ENCODE assay signal across 14 cellular contexts in genomic region chr3:12708584-12709192, GRCh38. TPM values are rescaled to one million over a fixed set of nuclear protein-coding genes. Genes with fewer than 3 reads are reported as not detected.
DNase-seq lines count a peak whose midpoint lies in the region; ATAC-seq and TF ChIP-seq lines count a peak whose summit lies in the region.
"Had no signal": no experiment of that assay in that cellular context is flagged by ENCODE, and none has a peak within 500 bp of the region (broad histone marks: within the 10 kb centered on the region; RNA-seq: fewer than 3 reads in every experiment).

No MANE protein-coding gene starts in this region.

- H3K27ac Mint-ChIP-seq in activated CD8-positive, alpha-beta T cell treated with anti-CD3 and anti-CD28 coated beads for 36 hours = no peak overlapping the region
- H3K27ac Mint-ChIP-seq: memory B cell had no signal

- POLR2A ChIA-PET in PC-3 (lab: Charles Lee; ENCODE audit: unreplicated experiment) = interaction anchor here (0.5 kb wide), 1 partner anchor 46 kb away, joined by 4 read pairs; no protein-coding TSS in a partner anchor
- POLR2A ChIA-PET in activated CD8-positive, alpha-beta T cell treated with anti-CD3 and anti-CD28 coated beads for 36 hours (lab: Charles Lee) = interaction anchor here (0.8 kb wide), 1 partner anchor 133 kb away, joined by 3 read pairs; no protein-coding TSS in a partner anchor

- peaks cover 2% of the 10 kb centered on the region for H3K4me1 Mint-ChIP-seq in activated CD8-positive, alpha-beta T cell treated with anti-CD3 and anti-CD28 coated beads for 36 hours (ENCODE audit: low read depth)
- H3K4me1 Mint-ChIP-seq: memory B cell had no signal

- H3K4me2 ChIP-seq in PC-3 (ENCODE audit: low read length) = no peak overlapping the region

- no peaks in the 10 kb centered on the region for H3K79me2 ChIP-seq in PC-3 (ENCODE audit: low read length)

- H3K27me3 ChIP-seq in PC-3 (ENCODE audit: low read length) (no peaks in the 10 kb centered on the region), left lung (no peaks in the 10 kb centered on the region)

- H3K36me3 Mint-ChIP-seq in activated CD8-positive, alpha-beta T cell treated with anti-CD3 and anti-CD28 coated beads for 36 hours (ENCODE audit: low read depth) = no peaks in the 10 kb centered on the region
- H3K36me3 Mint-ChIP-seq: memory B cell had no signal

- H3K9me3 ChIP-seq in PC-3 (ENCODE audit: low read length) (no peaks in the 10 kb centered on the region), left lung (no peaks in the 10 kb centered on the region)

- intact Hi-C loops in PC-3 (cut with micrococcal nuclease) = loop anchor here (5.0 kb wide), 1 partner anchor 124 kb away; no protein-coding TSS in a partner anchor
- intact Hi-C loops in left lung (cut with DNase I) = no loop called here
- intact Hi-C loops in activated CD8-positive, alpha-beta T cell treated with anti-CD3 and anti-CD28 coated beads for 36 hours (cut with micrococcal nuclease) = no loop called here

- H3K9ac ChIP-seq in PC-3 (ENCODE audit: low read length) = no peak overlapping the region

- H3K4me3 ChIP-seq in PC-3 (ENCODE audit: low read length) = no peak overlapping the region
- no peak overlapping the region for H3K4me3 ChIP-seq in epithelial cell of esophagus (ENCODE audit: low read length)
- no peak overlapping the region for H3K4me3 ChIP-seq in left lung

- H3F3A ChIP-seq in PC-3 (ENCODE audit: low read length, unreplicated experiment) = no peaks in the 10 kb centered on the region

- ATAC-seq in PC-3 (peak; percentile 65), omental fat pad (ENCODE audit: low FRiP score) (peak; percentile 44), GM21786 (IDR thresholded peaks at IDR 0.05; ENCODE audit: unreplicated experiment) (no peak), left lung (no peak)
- ATAC-seq in activated CD8-positive, alpha-beta T cell treated with anti-CD3 and anti-CD28 coated beads for 36 hours = no peak
- ATAC-seq: activated CD4-positive, CD25-positive, alpha-beta regulatory T cell treated with anti-CD3 and anti-CD28 coated beads, Interleukin-2, amount 50 U/mL, for 24 hours had no signal

- BruUV-seq in PC-3 (replicated peaks; lab: Mats Ljungman, UMichigan) = no TSS peak

- CTCF ChIA-PET in PC-3 (lab: Charles Lee) = interaction anchor here (0.7 to 1.8 kb wide), 3 partner anchors 11 to 101 kb away, joined by 3 to 10 read pairs (median 7); no protein-coding TSS in a partner anchor
- CTCF ChIA-PET in activated CD8-positive, alpha-beta T cell treated with anti-CD3 and anti-CD28 coated beads for 36 hours (lab: Charles Lee) = interaction anchor here (1.2 to 2.1 kb wide), 2 partner anchors 10 to 12 kb away, joined by 4 to 13 read pairs; no protein-coding TSS in a partner anchor

- H3K27ac ChIP-seq in PC-3 (ENCODE audit: low read length) = no peak overlapping the region
- no peak overlapping the region for H3K27ac ChIP-seq in left lung

- no peaks in the 10 kb centered on the region for H3K9me3 Mint-ChIP-seq in activated CD8-positive, alpha-beta T cell treated with anti-CD3 and anti-CD28 coated beads for 36 hours

- DNase-seq in COLO829 (ENCODE audit: low spot score) = peak; percentile 17
- peak; percentile 95 for DNase-seq in PC-3
- peak; percentile 85 for DNase-seq in epithelial cell of esophagus (ENCODE audit: low read depth)
- no peak for DNase-seq in omental fat pad (ENCODE audit: low spot score)
- DNase-seq in LoVo (ENCODE audit: low spot score) = no peak
- no peak for DNase-seq in left lung
- no peak for DNase-seq in activated CD8-positive, alpha-beta T cell treated with anti-CD3 and anti-CD28 coated beads for 36 hours
- DNase-seq: Calu3, NCI-H1436, RPMI8226 had no signal

- no peak overlapping the region for H3K4me3 Mint-ChIP-seq in activated CD8-positive, alpha-beta T cell treated with anti-CD3 and anti-CD28 coated beads for 36 hours
- H3K4me3 Mint-ChIP-seq: memory B cell had no signal

- peak; percentile 59 for TF ChIP-seq CTCF in PC-3 (conservative IDR thresholded peaks at IDR 0.05; ENCODE audit: low read depth, low read length)
- peak; percentile 33 for TF ChIP-seq CTCF in epithelial cell of esophagus (IDR thresholded peaks at IDR 0.05; ENCODE audit: insufficient read depth, low read depth, low read length, missing control alignments)
- TF ChIP-seq CTCF in omental fat pad (IDR thresholded peaks at IDR 0.05) = no peak
- no peak for TF ChIP-seq CTCF in left lung (IDR thresholded peaks at IDR 0.05)
- no peak for TF ChIP-seq CTCF in activated CD8-positive, alpha-beta T cell treated with anti-CD3 and anti-CD28 coated beads for 36 hours (IDR thresholded peaks at IDR 0.05)

- H4K20me1 ChIP-seq in PC-3 (ENCODE audit: low read length) = no peaks in the 10 kb centered on the region

- no peaks in the 10 kb centered on the region for H3K9me2 ChIP-seq in PC-3 (replicated peaks; ENCODE audit: low read length)

- no peaks in the 10 kb centered on the region for H3K27me3 Mint-ChIP-seq in activated CD8-positive, alpha-beta T cell treated with anti-CD3 and anti-CD28 coated beads for 36 hours

- H2AFZ ChIP-seq in PC-3 (ENCODE audit: low read length) = no peak overlapping the region

- H3K36me3 ChIP-seq in PC-3 (ENCODE audit: low read depth, low read length) = no peaks in the 10 kb centered on the region
- no peaks in the 10 kb centered on the region for H3K36me3 ChIP-seq in left lung

- H3K4me1 ChIP-seq in PC-3 (ENCODE audit: insufficient read depth, low read length) = peaks cover 14% of the 10 kb centered on the region
- H3K4me1 ChIP-seq in left lung = no peaks in the 10 kb centered on the region

RNA-seq across cellular contexts. Expression of gene RAF1, which starts 44.8 kb away (rescaled TPM):
- total RNA-seq in PC-3 (2014; rRNA removed) (113 and 130 TPM in 2 replicates), omental fat pad (100 to 1,000 TPM in 2 of 4 donors, 10 to 100 TPM in 2; 83.4 to 120 (median 106) TPM), left lung (10 to 100 TPM; 75.8 to 89.9 TPM)
- total RNA-seq in activated CD8-positive, alpha-beta T cell treated with anti-CD3 and anti-CD28 coated beads for 36 hours = 10 to 100 TPM; 71.1 to 74.9 TPM

RNA-seq across cellular contexts. Expression of gene TMEM40, which starts 50.4 kb away (rescaled TPM):
- 7.5 and 10.4 TPM in 2 replicates for total RNA-seq in PC-3 (2014; rRNA removed)
- not detected for total RNA-seq in omental fat pad
- total RNA-seq in left lung = 1 to 10 TPM in 1 of 2 donors, not detected in 1; 1.4 TPM
- total RNA-seq in activated CD8-positive, alpha-beta T cell treated with anti-CD3 and anti-CD28 coated beads for 36 hours = not detected
- total RNA-seq: H1 had no signal

Comparison
In these comparisons a context has a peak if more than half of its experiments do, and no peak if none do; other contexts are left out.
1. DNase-seq: peak in COLO829 (single experiment), PC-3 (single experiment) and epithelial cell of esophagus (single experiment); none in omental fat pad (single experiment), LoVo (single experiment), left lung (0 of 2) and activated CD8-positive, alpha-beta T cell treated with anti-CD3 and anti-CD28 coated beads for 36 hours (single experiment).
2. ATAC-seq: peak in PC-3 (single experiment) and omental fat pad (single experiment); none in GM21786 (single experiment), left lung (single experiment) and activated CD8-positive, alpha-beta T cell treated with anti-CD3 and anti-CD28 coated beads for 36 hours (single experiment).
3. CTCF ChIP-seq: peak in PC-3 (single experiment) and epithelial cell of esophagus (single experiment); none in omental fat pad (0 of 3), left lung (0 of 2) and activated CD8-positive, alpha-beta T cell treated with anti-CD3 and anti-CD28 coated beads for 36 hours (single experiment).